ENCODE assay signal across 7 cellular contexts in the genomic region with DNA sequence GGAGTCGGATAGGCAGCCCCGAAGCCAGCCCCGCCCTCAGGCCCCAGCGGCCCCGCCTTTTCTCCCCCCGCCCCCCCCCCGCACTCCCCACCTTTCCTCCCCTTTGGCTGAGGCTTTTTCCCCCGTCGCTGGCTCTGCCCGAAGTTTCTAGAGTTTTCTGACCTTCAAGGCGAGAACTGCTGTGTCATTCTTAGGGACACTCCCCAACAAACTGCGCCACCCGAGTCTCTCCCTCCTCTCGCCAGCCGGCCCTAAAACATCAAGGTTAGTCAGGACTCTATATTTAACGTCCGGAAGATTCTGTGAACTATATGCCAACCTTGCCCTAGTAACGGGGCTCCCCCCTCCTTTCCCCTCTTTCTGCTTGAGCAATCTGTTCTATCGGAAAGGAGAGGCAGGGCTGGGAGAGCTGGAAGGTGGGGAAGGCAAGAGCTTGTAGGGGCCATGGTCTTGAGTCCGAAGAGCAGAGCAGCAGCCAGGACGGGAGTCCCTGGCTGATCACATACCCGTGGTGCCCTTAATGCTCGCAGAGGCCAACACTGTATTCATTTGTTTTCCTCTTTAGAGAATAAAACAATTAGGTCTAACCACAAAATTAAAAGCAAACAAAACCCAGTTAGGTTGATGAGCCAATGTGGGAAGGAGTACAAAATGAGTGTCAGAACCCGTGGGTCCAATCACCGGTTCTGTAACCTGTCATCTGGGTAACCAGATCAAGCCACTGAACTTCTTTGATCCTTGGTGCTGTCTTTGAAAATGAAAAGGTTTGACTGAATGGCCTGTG. TPM values are rescaled to one million over a fixed set of nuclear protein-coding genes. Genes with fewer than 3 reads are reported as not detected.
DNase-seq lines count a peak whose midpoint lies in the region; ATAC-seq and TF ChIP-seq lines count a peak whose summit lies in the region.

No MANE protein-coding gene starts in this region.

- 1 to 3% (median 2%) methylated on average over 19 to 24 of the region's 25 CpGs for WGBS in adrenal gland, 4 donors
- WGBS in heart right ventricle, 2 donors: 1 to 2% methylated on average over 24 of the region's 25 CpGs
- 1 to 2% (median 2%) methylated on average over 24 to 25 of the region's 25 CpGs for WGBS in ovary, 3 donors
- WGBS in aorta, 2 donors: 0 to 1% methylated on average over 22 to 25 of the region's 25 CpGs

- H3K36me3 ChIP-seq in adrenal gland (replicated peaks in 1 of 2) (no peaks in the 10 kb centered on the region), heart right ventricle (no peaks in the 10 kb centered on the region), ovary (no peaks in the 10 kb centered on the region), aorta (ENCODE audit: control insufficient read depth in 1 of 2, insufficient read depth in 2 of 2, low read length in 1 of 2) (no peaks in the 10 kb centered on the region)

- no peaks in the 10 kb centered on the region for H3K9me3 ChIP-seq in adrenal gland (replicated peaks in 1 of 3)
- H3K9me3 ChIP-seq in heart right ventricle: no peaks in the 10 kb centered on the region
- no peaks in the 10 kb centered on the region for H3K9me3 ChIP-seq in ovary
- H3K9me3 ChIP-seq in aorta (ENCODE audit: control insufficient read depth, low read length): no peaks in the 10 kb centered on the region

- H3K4me3 ChIP-seq in adrenal gland: peak overlapping the region in 2 of 4 donors; percentile 50 to 55
- peak overlapping the region; percentile 36 to 73 (median 56) for H3K4me3 ChIP-seq in heart right ventricle
- peak overlapping the region; percentile 46 for H3K4me3 ChIP-seq in ovary
- peak overlapping the region; percentile 9 to 16 for H3K4me3 ChIP-seq in aorta (ENCODE audit: low read length in 2 of 2)

- H3K27me3 ChIP-seq in adrenal gland (no peaks in the 10 kb centered on the region), heart right ventricle (no peaks in the 10 kb centered on the region), ovary (no peaks in the 10 kb centered on the region), aorta (ENCODE audit: control insufficient read depth in 1 of 2, insufficient read depth in 2 of 2, low read length in 1 of 2) (no peaks in the 10 kb centered on the region)

- DNase-seq in GM13976 (ENCODE audit: low spot score) (peak; percentile 72), SKM-1 (lab: John Stamatoyannopoulos, UW; ENCODE audit: unreplicated experiment) (peak; percentile 67), adrenal gland (peak; percentile 91 to 97 (median 94)), heart right ventricle (peak; percentile 78 to 88), ovary (peak; percentile 84 to 92 (median 87)), aorta (peak; percentile 91 to 93)

- no peak for TF ChIP-seq CTCF in GM13976 (IDR thresholded peaks at IDR 0.05; ENCODE audit: borderline replicate concordance, control extremely low read depth, extremely low read depth, insufficient read depth, missing control alignments)
- TF ChIP-seq CTCF in adrenal gland (IDR thresholded peaks at IDR 0.05): no peak
- TF ChIP-seq CTCF in heart right ventricle (IDR thresholded peaks at IDR 0.05): no peak
- no peak for TF ChIP-seq CTCF in ovary (IDR thresholded peaks at IDR 0.05)

- H3K4me1 ChIP-seq in adrenal gland (replicated peaks in 1 of 2) (peaks cover 29 to 66% of the 10 kb centered on the region in 2 donors), heart right ventricle (peaks cover 16 to 80% (median 62%) of the 10 kb centered on the region in 9 donors), ovary (ENCODE audit: insufficient read depth) (peaks cover 3% of the 10 kb centered on the region), aorta (ENCODE audit: control insufficient read depth in 1 of 2, insufficient read depth in 2 of 2, low read length in 2 of 2) (no peaks in the 10 kb centered on the region)

- TF ChIP-seq EP300 in ovary (IDR thresholded peaks at IDR 0.05): peak; percentile 18

- H3K27ac ChIP-seq in adrenal gland: peak overlapping the region; percentile 89 to 100 (median 97)
- H3K27ac ChIP-seq in heart right ventricle: peak overlapping the region; percentile 93 to 99 (median 98)
- H3K27ac ChIP-seq in ovary: peak overlapping the region; percentile 90 to 98
- peak overlapping the region; percentile 77 to 97 for H3K27ac ChIP-seq in aorta (ENCODE audit: low read depth in 1 of 2, low read length in 2 of 2)

- TF ChIP-seq POLR2A in adrenal gland (IDR thresholded peaks at IDR 0.05) (peak; percentile 30 to 82), ovary (IDR thresholded peaks at IDR 0.05) (peak; percentile 85)

- in situ Hi-C loops in GM13976 (cut with MboI; ENCODE audit: low sequenced_read_pairs, unreplicated experiment): no loop called here

- ATAC-seq in HG03439 (IDR thresholded peaks at IDR 0.05; ENCODE audit: unreplicated experiment) (peak; percentile 40), heart right ventricle (peak; percentile 57 to 78 (median 72)), aorta (ENCODE audit: low FRiP score) (peak; percentile 84)

- intact Hi-C loops in adrenal gland (cut with DNase I): no loop called here
- intact Hi-C loops in heart right ventricle (cut with DNase I): loop anchor here in 1 of 10 donors (10.0 kb wide), 1 partner anchor 277 kb away; the partner anchor contains the start of genes ATP6V1G2, DDX39B and NFKBIL1
- intact Hi-C loops in ovary (cut with DNase I): no loop called here
- intact Hi-C loops in aorta (cut with DNase I): no loop called here

RNA-seq across cellular contexts. Expression of gene HSPA1B, which starts 5.3 kb away (rescaled TPM):
- total RNA-seq in adrenal gland (100 to 1,000 TPM; 156 to 424 (median 244) TPM), heart right ventricle (100 to 1,000 TPM; 126 to 258 (median 169) TPM), ovary (100 to 1,000 TPM; 119 to 506 (median 196) TPM), aorta (100 to 1,000 TPM; 155 to 332 TPM)
- polyA plus RNA-seq in adrenal gland (100 to 1,000 TPM in 1 of 3 donors, 10 to 100 TPM in 2; 29.0 to 102 (median 38.6) TPM), heart right ventricle (100 to 1,000 TPM in 1 of 2 donors, 10 to 100 TPM in 1; 16.9 to 122 TPM), ovary (10 to 100 TPM; 41.9 to 66.0 TPM), aorta (10 to 100 TPM; 23.2 to 61.1 TPM)

RNA-seq across cellular contexts. Expression of gene HSPA1A, which starts 6.9 kb away (rescaled TPM):
- total RNA-seq in adrenal gland: 100 to 1,000 TPM; 153 to 261 (median 217) TPM
- polyA plus RNA-seq in adrenal gland: 10 to 100 TPM; 48.5 to 89.4 (median 84.3) TPM
- total RNA-seq in heart right ventricle: 100 to 1,000 TPM; 202 to 679 (median 259) TPM
- polyA plus RNA-seq in heart right ventricle: 100 to 1,000 TPM; 113 to 166 TPM
- total RNA-seq in ovary: 100 to 1,000 TPM in 5 of 7 donors, 10 to 100 TPM in 2; 51.5 to 340 (median 140) TPM
- polyA plus RNA-seq in ovary: 10 to 100 TPM; 44.6 to 83.1 TPM
- 100 to 1,000 TPM; 194 to 454 TPM for total RNA-seq in aorta
- 10 to 100 TPM; 55.1 to 98.7 TPM for polyA plus RNA-seq in aorta

RNA-seq across cellular contexts. Expression of gene HSPA1L, which starts 7.1 kb away (rescaled TPM):
- total RNA-seq in adrenal gland (1 to 10 TPM in 7 of 8 donors, under 1 TPM in 1; 0.79 to 3.6 (median 1.9) TPM), heart right ventricle (1 to 10 TPM; 1.1 to 2.9 (median 1.9) TPM), ovary (1 to 10 TPM; 1.3 to 6.1 (median 3.9) TPM), aorta (1 to 10 TPM; 1.9 TPM)
- polyA plus RNA-seq in adrenal gland (1 to 10 TPM; 1.0 to 5.3 (median 1.1) TPM), heart right ventricle (1 to 10 TPM in 1 of 2 donors, under 1 TPM in 1; 0.80 to 1.4 TPM), ovary (1 to 10 TPM; 3.2 to 6.1 TPM), aorta (1 to 10 TPM; 1.3 to 2.1 TPM)

RNA-seq across cellular contexts. Expression of gene LSM2, which starts 15.5 kb away (rescaled TPM):
- total RNA-seq in adrenal gland: 10 to 100 TPM; 38.2 to 61.3 (median 44.6) TPM
- 10 to 100 TPM; 28.0 to 55.2 (median 42.8) TPM for polyA plus RNA-seq in adrenal gland
- 10 to 100 TPM; 18.9 to 27.6 (median 23.0) TPM for total RNA-seq in heart right ventricle
- polyA plus RNA-seq in heart right ventricle: 10 to 100 TPM; 17.5 to 52.0 TPM
- 10 to 100 TPM; 35.9 to 58.3 (median 47.5) TPM for total RNA-seq in ovary
- 10 to 100 TPM; 51.2 to 90.7 TPM for polyA plus RNA-seq in ovary
- total RNA-seq in aorta: 10 to 100 TPM; 32.4 to 33.4 TPM
- 10 to 100 TPM; 41.7 to 42.2 TPM for polyA plus RNA-seq in aorta

RNA-seq across cellular contexts. Expression of gene VARS1, which starts 26.7 kb away (rescaled TPM):
- total RNA-seq in adrenal gland (10 to 100 TPM; 37.8 to 90.8 (median 55.9) TPM), heart right ventricle (10 to 100 TPM; 22.4 to 43.4 (median 29.5) TPM), ovary (10 to 100 TPM; 16.0 to 73.6 (median 44.1) TPM), aorta (10 to 100 TPM; 44.4 to 49.6 TPM)
- polyA plus RNA-seq in adrenal gland (10 to 100 TPM; 58.6 to 74.6 (median 59.2) TPM), heart right ventricle (10 to 100 TPM; 26.5 to 44.0 TPM), ovary (10 to 100 TPM; 21.1 to 29.8 TPM), aorta (10 to 100 TPM in 1 of 2 donors, 1 to 10 TPM in 1; 9.8 to 26.4 TPM)
